In the genomic region with DNA sequence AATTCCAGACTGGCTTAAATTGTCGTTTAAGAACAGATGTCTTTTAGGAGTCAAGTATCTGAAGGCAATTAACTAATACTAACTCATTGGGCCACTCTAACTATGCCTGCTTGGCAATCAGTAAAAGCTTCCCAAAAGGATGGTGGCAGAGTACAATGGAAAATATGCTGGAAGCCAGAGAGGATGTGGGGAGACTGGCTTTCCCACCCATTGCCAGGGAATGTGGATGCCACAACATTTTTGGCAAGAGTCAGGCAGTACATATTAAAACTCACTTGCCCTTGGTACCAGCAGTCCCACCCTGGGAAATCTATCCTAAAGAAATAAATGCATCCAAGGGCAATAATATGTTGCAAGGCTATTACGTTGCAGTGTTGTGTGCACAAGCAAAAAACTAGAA, we compare ENCODE assay signal across 1 cellular context.
TF ChIP-seq lines count a peak whose summit lies in the region.

No MANE protein-coding gene starts in this region.

TF ChIP-seq in H1, 55 proteins besides CTCF, POLR2A, EP300 and RAD21:
- TF ChIP-seq ASH2L (IDR thresholded peaks at IDR 0.05; ENCODE audit: low read length), result no peak
- TF ChIP-seq FOSL1 (IDR thresholded peaks at IDR 0.05; ENCODE audit: insufficient read depth, low read depth, low read length), result no peak
- TF ChIP-seq TAF1 (IDR thresholded peaks at IDR 0.05; ENCODE audit: low read depth, low read length), result no peak
- no peak for TF ChIP-seq CHD1 (IDR thresholded peaks at IDR 0.05; ENCODE audit: low read depth, low read length)
- no peak for TF ChIP-seq HDAC6 (IDR thresholded peaks at IDR 0.05; ENCODE audit: low read depth, low read length)
- TF ChIP-seq CBX5 (IDR thresholded peaks at IDR 0.05; ENCODE audit: low read depth, low read length), result no peak
- TF ChIP-seq, protein P1, sequence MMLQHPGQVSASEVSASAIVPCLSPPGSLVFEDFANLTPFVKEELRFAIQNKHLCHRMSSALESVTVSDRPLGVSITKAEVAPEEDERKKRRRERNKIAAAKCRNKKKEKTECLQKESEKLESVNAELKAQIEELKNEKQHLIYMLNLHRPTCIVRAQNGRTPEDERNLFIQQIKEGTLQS (IDR thresholded peaks at IDR 0.05; ENCODE audit: insufficient read depth, low read depth, low read length), result no peak
- no peak for TF ChIP-seq YY1 (IDR thresholded peaks at IDR 0.05; ENCODE audit: low read depth, low read length)
- TF ChIP-seq RXRA (IDR thresholded peaks at IDR 0.05; ENCODE audit: insufficient read depth, low read depth, low read length), result no peak
- no peak for TF ChIP-seq CTBP2 (IDR thresholded peaks at IDR 0.05; ENCODE audit: borderline replicate concordance, insufficient read depth, insufficient read length, low read length)
- TF ChIP-seq SRF (IDR thresholded peaks at IDR 0.05; ENCODE audit: low read depth, low read length), result no peak
- TF ChIP-seq SP1 (IDR thresholded peaks at IDR 0.05; ENCODE audit: low read depth, low read length), result no peak
